In genomic region chr19:35716735-35716984, GRCh38 we compare ENCODE assay signal across 6 cellular contexts. TPM values are rescaled to one million over a fixed set of nuclear protein-coding genes. Genes with fewer than 3 reads are reported as not detected.
DNase-seq lines count a peak whose midpoint lies in the region; ATAC-seq and TF ChIP-seq lines count a peak whose summit lies in the region.

No MANE protein-coding gene starts in this region.

- H3K4me3 ChIP-seq in DOHH2 (ENCODE audit: low read length) (peak overlapping the region; percentile 89), ectodermal cell (ENCODE audit: insufficient read depth, low read depth, low read length) (peak overlapping the region; percentile 66), prostate gland (peak overlapping the region; percentile 91 to 93)

- WGBS in ectodermal cell, 2 experiments, result 0% methylated on average over 20 of the region's 20 CpGs
- WGBS in prostate gland, result under 1% methylated on average over 20 of the region's 20 CpGs

- peaks cover 20% of the 10 kb centered on the region for H3K36me3 ChIP-seq in DOHH2 (ENCODE audit: control insufficient read depth, low read length)
- H3K36me3 ChIP-seq in ectodermal cell (ENCODE audit: control insufficient read depth, insufficient read depth, low read length), result peaks cover 6% of the 10 kb centered on the region
- H3K36me3 ChIP-seq in prostate gland, result peaks cover 0 to 4% of the 10 kb centered on the region in 2 donors

- H3K27me3 ChIP-seq in DOHH2 (ENCODE audit: control insufficient read depth, low read length) (peaks cover 3% of the 10 kb centered on the region; the same call in 1 of the 2 replicates), ectodermal cell (ENCODE audit: control insufficient read depth, insufficient read depth, low read length, poor library complexity, severe bottlenecking) (peaks cover 29% of the 10 kb centered on the region), prostate gland (replicated peaks; ENCODE audit: insufficient read depth) (no peaks in the 10 kb centered on the region)

- H4K20me1 ChIP-seq in DOHH2 (ENCODE audit: control insufficient read depth, insufficient read depth, low read depth, low read length), result peaks cover 10% of the 10 kb centered on the region; the same call in 1 of the 2 replicates

- peaks cover 39% of the 10 kb centered on the region for H3K79me2 ChIP-seq in DOHH2 (ENCODE audit: control insufficient read depth, low read length)

- DNase-seq in prostate gland (ENCODE audit: low spot score) (no peak), NCI-H1694 (lab: John Stamatoyannopoulos, UW) (no peak), NCI-H1930 (lab: John Stamatoyannopoulos, UW) (no peak)

- ATAC-seq in HG03135 (IDR thresholded peaks at IDR 0.05; ENCODE audit: unreplicated experiment), result peak; percentile 19

- H3F3A ChIP-seq in DOHH2 (ENCODE audit: control insufficient read depth, insufficient read depth), result no peaks in the 10 kb centered on the region

- H3K4me1 ChIP-seq in DOHH2 (ENCODE audit: control insufficient read depth, low read length) (peaks cover 36% of the 10 kb centered on the region), ectodermal cell (ENCODE audit: control insufficient read depth, insufficient read depth, low read length) (peaks cover 27% of the 10 kb centered on the region), prostate gland (replicated peaks) (peaks cover 15% of the 10 kb centered on the region)

- intact Hi-C loops in prostate gland (cut with DNase I), result loop anchor here (2.0 to 10.0 kb wide), 2 partner anchors 168 to 362 kb away; partner anchors contain the start of gene FFAR3

- no peak for TF ChIP-seq POLR2A in prostate gland (IDR thresholded peaks at IDR 0.05)

- H3K9me2 ChIP-seq in DOHH2 (replicated peaks; ENCODE audit: control insufficient read depth, low read length), result no peaks in the 10 kb centered on the region

- H3K9me3 ChIP-seq in DOHH2 (ENCODE audit: control insufficient read depth, insufficient read depth, low read length), result no peaks in the 10 kb centered on the region
- H3K9me3 ChIP-seq in ectodermal cell (ENCODE audit: control insufficient read depth, low read length), result no peaks in the 10 kb centered on the region
- no peaks in the 10 kb centered on the region for H3K9me3 ChIP-seq in prostate gland

- TF ChIP-seq CTCF in DOHH2 (IDR thresholded peaks at IDR 0.05; ENCODE audit: low read depth, low read length, poor library complexity, severe bottlenecking) (no peak), prostate gland (IDR thresholded peaks at IDR 0.05) (no peak)

- peak overlapping the region; percentile 77 for H3K4me2 ChIP-seq in DOHH2 (ENCODE audit: low read length)

- H3K27ac ChIP-seq in DOHH2 (ENCODE audit: low read depth, low read length), result peak overlapping the region; percentile 9; the same call in 1 of the 2 replicates
- H3K27ac ChIP-seq in ectodermal cell (ENCODE audit: insufficient read depth, low read depth, low read length, poor library complexity, severe bottlenecking), result peak overlapping the region; percentile 87
- peak overlapping the region; percentile 69 to 91 for H3K27ac ChIP-seq in prostate gland

RNA-seq across cellular contexts. Expression of gene KMT2B, which starts 1.1 kb away (rescaled TPM):
- 33.4 TPM for polyA plus RNA-seq in ectodermal cell (2013, experiment 1 of 4)
- 33.6 TPM for polyA plus RNA-seq in ectodermal cell (2013, experiment 2 of 4)
- 28.7 TPM for polyA plus RNA-seq in ectodermal cell (2013, experiment 3 of 4)
- 36.1 TPM for polyA plus RNA-seq in ectodermal cell (2013, experiment 4 of 4)
- total RNA-seq in prostate gland, result 10 to 100 TPM; 32.3 to 89.5 TPM

RNA-seq across cellular contexts. Expression of gene ZBTB32, which starts 12.3 kb away (rescaled TPM):
- not detected for polyA plus RNA-seq in ectodermal cell (2013, experiment 1 of 4)
- polyA plus RNA-seq in ectodermal cell (2013, experiment 2 of 4), result not detected
- not detected for polyA plus RNA-seq in ectodermal cell (2013, experiment 3 of 4)
- not detected for polyA plus RNA-seq in ectodermal cell (2013, experiment 4 of 4)
- total RNA-seq in prostate gland, result 1 to 10 TPM in 1 of 2 donors, not detected in 1; 3.1 TPM

RNA-seq across cellular contexts. Expression of gene IGFLR1, which starts 25.6 kb away (rescaled TPM):
- 9.1 TPM for polyA plus RNA-seq in ectodermal cell (2013, experiment 1 of 4)
- polyA plus RNA-seq in ectodermal cell (2013, experiment 2 of 4), result 5.3 TPM
- polyA plus RNA-seq in ectodermal cell (2013, experiment 3 of 4), result 4.6 TPM
- 5.0 TPM for polyA plus RNA-seq in ectodermal cell (2013, experiment 4 of 4)
- total RNA-seq in prostate gland, result 10 to 100 TPM in 1 of 2 donors, 1 to 10 TPM in 1; 9.4 to 16.1 TPM

RNA-seq across cellular contexts. Expression of gene U2AF1L4, which starts 28.6 kb away (rescaled TPM):
- polyA plus RNA-seq in ectodermal cell (2013, experiment 1 of 4), result 24.4 TPM
- 19.5 TPM for polyA plus RNA-seq in ectodermal cell (2013, experiment 2 of 4)
- 19.1 TPM for polyA plus RNA-seq in ectodermal cell (2013, experiment 3 of 4)
- polyA plus RNA-seq in ectodermal cell (2013, experiment 4 of 4), result 17.3 TPM
- 10 to 100 TPM; 14.6 to 45.0 TPM for total RNA-seq in prostate gland

RNA-seq across cellular contexts. Expression of gene PSENEN, which starts 28.8 kb away (rescaled TPM):
- 60.4 TPM for polyA plus RNA-seq in ectodermal cell (2013, experiment 1 of 4)
- 61.2 TPM for polyA plus RNA-seq in ectodermal cell (2013, experiment 2 of 4)
- 56.4 TPM for polyA plus RNA-seq in ectodermal cell (2013, experiment 3 of 4)
- polyA plus RNA-seq in ectodermal cell (2013, experiment 4 of 4), result 56.6 TPM
- 10 to 100 TPM; 39.9 to 65.2 TPM for total RNA-seq in prostate gland

Comparison
In these comparisons a context has a peak if more than half of its experiments do, and no peak if none do; other contexts are left out.
1. H3K27ac ChIP-seq: peak in every context shown above with its lines; median percentile 87 in ectodermal cell; 80 in prostate gland; 9 in DOHH2.